Comparison of ENCODE assay signal across 8 cellular contexts in the genomic region with DNA sequence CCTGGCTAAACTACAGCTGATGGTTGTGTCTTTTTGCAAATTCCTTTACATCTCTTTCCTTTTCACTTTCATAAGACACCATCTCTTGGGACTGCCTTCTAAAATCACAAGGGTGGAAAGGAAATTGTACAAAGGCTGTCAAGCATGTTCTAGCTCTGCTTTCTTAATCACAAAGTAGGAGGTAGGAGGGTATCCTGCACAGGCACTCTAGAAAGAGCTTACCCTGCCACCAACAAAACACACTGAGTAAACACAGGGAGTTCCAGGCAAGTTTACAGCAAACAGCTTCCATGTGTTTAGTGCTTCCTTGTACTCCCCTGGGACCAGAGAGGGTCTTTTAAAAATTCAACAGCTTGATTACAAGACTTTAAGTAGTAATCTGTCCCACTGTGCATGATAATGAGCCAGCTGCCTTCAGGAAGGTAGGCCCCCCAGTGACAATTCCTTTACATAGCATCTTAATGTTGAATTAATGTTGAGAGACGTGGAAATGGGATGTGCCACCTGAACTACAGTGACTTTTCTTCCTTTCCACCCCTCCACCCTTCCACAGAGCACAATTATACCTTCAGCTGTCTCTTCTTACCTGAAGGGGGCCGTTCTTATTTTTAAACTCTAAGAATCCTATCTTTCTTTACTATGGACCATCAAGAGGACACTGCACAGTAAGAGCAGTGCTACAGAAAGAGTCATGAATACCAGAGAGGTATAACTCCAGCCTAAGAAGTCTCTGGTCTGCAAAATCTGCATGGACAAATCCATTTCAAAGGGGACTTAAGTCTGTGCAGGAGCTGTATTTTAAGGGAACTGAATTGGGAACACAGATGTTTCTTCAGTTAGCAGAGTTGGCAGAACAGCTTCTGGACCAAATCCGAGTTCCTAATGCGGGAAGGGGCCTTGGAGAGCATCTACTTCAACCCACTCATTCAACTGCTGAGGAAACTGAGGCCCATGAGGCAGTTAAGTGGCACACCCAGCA.
A peak's percentile ranks its signal among the peaks of the same experiment; 100 is the strongest.
DNase-seq lines count a peak whose midpoint lies in the region; ATAC-seq and TF ChIP-seq lines count a peak whose summit lies in the region.

No MANE protein-coding gene starts in this region.

- peaks cover 6% of the 10 kb centered on the region for H3K36me3 Mint-ChIP-seq in nephron (ENCODE audit: low read depth)

- peaks cover 65% of the 10 kb centered on the region for H3K4me1 Mint-ChIP-seq in nephron

- DNase-seq in GM06990 (ENCODE audit: extremely low read depth, insufficient read length), result no peak
- peak; percentile 34 for DNase-seq in NCI-H446 treated with DMSO at 0.1 percent for 48 hours (lab: John Stamatoyannopoulos, UW)
- peak; percentile 3 to 4 for DNase-seq in erythroblast (lab: John Stamatoyannopoulos, UW)
- DNase-seq in amniotic stem cell (lab: John Stamatoyannopoulos, UW), result no peak

- peaks cover 2% of the 10 kb centered on the region for H3K27me3 ChIP-seq in GM06990 (replicated peaks; ENCODE audit: control insufficient read depth, insufficient read depth, low read length)

- H3K4me3 Mint-ChIP-seq in nephron, result peak overlapping the region; percentile 93 to 100 (median 93)

- H3K9me3 Mint-ChIP-seq in nephron, result no peaks in the 10 kb centered on the region

- peak overlapping the region; percentile 93 to 99 (median 98) for H3K27ac Mint-ChIP-seq in nephron

- H3K4me3 ChIP-seq in GM06990 (replicated peaks; ENCODE audit: low read depth, low read length), result no peak overlapping the region

- ATAC-seq in HG03097 (IDR thresholded peaks at IDR 0.05; ENCODE audit: low FRiP score, unreplicated experiment) (no peak), HG02884 (IDR thresholded peaks at IDR 0.05; ENCODE audit: unreplicated experiment) (no peak), GM18867 (IDR thresholded peaks at IDR 0.05; ENCODE audit: unreplicated experiment) (no peak)

- TF ChIP-seq CTCF in GM06990 (IDR thresholded peaks at IDR 0.05; ENCODE audit: insufficient read depth, low read length, poor library complexity, severe bottlenecking) (peak; percentile 16), nephron (IDR thresholded peaks at IDR 0.05; ENCODE audit: unreplicated experiment in 3 of 3) (peak in 2 of 3 experiments; percentile 36 to 50)

- H3K27me3 Mint-ChIP-seq in nephron (ENCODE audit: low read depth), result no peaks in the 10 kb centered on the region

- no peaks in the 10 kb centered on the region for H3K36me3 ChIP-seq in GM06990 (ENCODE audit: control insufficient read depth, insufficient read depth, low read length)

- no peak for TF ChIP-seq POLR2A in erythroblast (IDR thresholded peaks at IDR 0.05; ENCODE audit: low read length)

Comparison
In these comparisons a context has a peak if more than half of its experiments do, and no peak if none do; other contexts are left out.
1. DNase-seq: peak in NCI-H446 treated with DMSO at 0.1 percent for 48 hours (single experiment) and erythroblast (2 of 2); none in GM06990 (single experiment) and amniotic stem cell (single experiment).